24 cellular contexts compared by ENCODE assay signal in genomic region chr18:50008306-50008705, GRCh38.
DNase-seq lines count a peak whose midpoint lies in the region; ATAC-seq and TF ChIP-seq lines count a peak whose summit lies in the region.
"Had no signal": no experiment of that assay in that cellular context is flagged by ENCODE, and none has a peak within 500 bp of the region (broad histone marks: within the 10 kb centered on the region; RNA-seq: fewer than 3 reads in every experiment).

No MANE protein-coding gene starts in this region.

- ATAC-seq in foreskin keratinocyte (peak; percentile 23), HG02852 (IDR thresholded peaks at IDR 0.05; ENCODE audit: unreplicated experiment) (no peak), heart left ventricle (no peak)
- ATAC-seq: A549, GM12878, GM23338, HCT116 had no signal

- 74 to 80% (median 76%) methylated on average over 3 of the region's 3 CpGs for WGBS in heart left ventricle, 4 donors

- H3K36me3 ChIP-seq in BLaER1 treated with 17β-estradiol and CSF1 and Interleukin-3, amounts not matched to agents 10 nM and 100 nM: no peaks in the 10 kb centered on the region
- no peaks in the 10 kb centered on the region for H3K36me3 ChIP-seq in heart left ventricle
- H3K36me3 ChIP-seq: BE2C had no signal

- H4K20me1 ChIP-seq in BLaER1 treated with 17β-estradiol and CSF1 and Interleukin-3, amounts not matched to agents 10 nM and 100 nM: no peaks in the 10 kb centered on the region

- DNase-seq in NCI-H2171 treated with DMSO at 0.1 percent for 48 hours (lab: John Stamatoyannopoulos, UW) (peak; percentile 40), NCI-H2171 (lab: John Stamatoyannopoulos, UW) (no peak), NCI-H524 treated with DMSO at 0.1 percent for 48 hours (lab: John Stamatoyannopoulos, UW) (peak; percentile 88), foreskin keratinocyte (peak in 1 of 2 donors; percentile 18), dedifferentiated amniotic fluid mesenchymal stem cell (ENCODE audit: extremely low spot score) (no peak), heart left ventricle (no peak)
- DNase-seq: 8988T; ACHN; AML-193; BE2C; C1 segment of cervical spinal cord; Calu3; CD4-positive, alpha-beta memory T cell; COR-L47; DMS79; EL; GDM1; H9 had no signal

- no peak for TF ChIP-seq POLR2A in heart left ventricle (IDR thresholded peaks at IDR 0.05)

- H3K4me2 ChIP-seq in BLaER1 treated with 17β-estradiol and CSF1 and Interleukin-3, amounts not matched to agents 10 nM and 100 nM: peak overlapping the region in 7 of 11 experiments; percentile 1 to 43 (median 29); a peak in 8 of 22 replicates
- H3K4me2 ChIP-seq: A549, GM23338 had no signal

- no peaks in the 10 kb centered on the region for H3K27me3 ChIP-seq in BLaER1 treated with 17β-estradiol and CSF1 and Interleukin-3, amounts not matched to agents 10 nM and 100 nM
- H3K27me3 ChIP-seq in foreskin keratinocyte (peaks cover 15% of the 10 kb centered on the region), heart left ventricle (peaks cover 0 to 16% (median 0%) of the 10 kb centered on the region in 9 donors)
- H3K27me3 ChIP-seq: BE2C had no signal

- H3K4me1 ChIP-seq in BLaER1 treated with 17β-estradiol and CSF1 and Interleukin-3, amounts not matched to agents 10 nM and 100 nM: peaks cover 0 to 6% (median 5%) of the 10 kb centered on the region in 10 experiments; a peak in 7 of 20 replicates
- H3K4me1 ChIP-seq in foreskin keratinocyte: no peaks in the 10 kb centered on the region
- no peaks in the 10 kb centered on the region for H3K4me1 ChIP-seq in heart left ventricle
- H3K4me1 ChIP-seq: A549, BE2C had no signal

- no peak overlapping the region for H3K4me3 ChIP-seq in BLaER1 treated with 17β-estradiol and CSF1 and Interleukin-3, amounts not matched to agents 10 nM and 100 nM
- no peak overlapping the region for H3K4me3 ChIP-seq in heart left ventricle
- H3K4me3 ChIP-seq: A549, GM12878, GM23338 had no signal

- no peaks in the 10 kb centered on the region for H3K9me3 ChIP-seq in BLaER1 treated with 17β-estradiol and CSF1 and Interleukin-3, amounts not matched to agents 10 nM and 100 nM (replicated peaks in 1 of 11)
- H3K9me3 ChIP-seq in heart left ventricle: no peaks in the 10 kb centered on the region
- H3K9me3 ChIP-seq: A549, BE2C had no signal

- intact Hi-C loops in heart left ventricle (cut with DNase I): loop anchor here in 5 of 10 donors (5.0 to 10.0 kb wide), 5 partner anchors 176 to 349 kb away; partner anchors contain the start of gene MYO5B (in 2 of the 5)

- H3K9ac ChIP-seq in BLaER1 treated with 17β-estradiol and CSF1 and Interleukin-3, amounts not matched to agents 10 nM and 100 nM: no peak overlapping the region

- no peak overlapping the region for H3K27ac ChIP-seq in BLaER1 treated with 17β-estradiol and CSF1 and Interleukin-3, amounts not matched to agents 10 nM and 100 nM
- H3K27ac ChIP-seq in foreskin keratinocyte (no peak overlapping the region), heart left ventricle (no peak overlapping the region)
- H3K27ac ChIP-seq: A549 had no signal

- no peak for TF ChIP-seq CTCF in foreskin keratinocyte (conservative IDR thresholded peaks at IDR 0.05)
- TF ChIP-seq CTCF in heart left ventricle (IDR thresholded peaks at IDR 0.05): no peak

Comparison
In these comparisons a context has a peak if more than half of its experiments do, and no peak if none do; other contexts are left out.
1. DNase-seq: peak in NCI-H2171 treated with DMSO at 0.1 percent for 48 hours (single experiment) and NCI-H524 treated with DMSO at 0.1 percent for 48 hours (single experiment); none in NCI-H2171 (single experiment), dedifferentiated amniotic fluid mesenchymal stem cell (single experiment) and heart left ventricle (0 of 5).